Comparison of ENCODE assay signal across 8 cellular contexts in genomic region chr15:85649372-85649771, GRCh38.
A peak's percentile ranks its signal among the peaks of the same experiment; 100 is the strongest.
DNase-seq lines count a peak whose midpoint lies in the region; ATAC-seq and TF ChIP-seq lines count a peak whose summit lies in the region.

No MANE protein-coding gene starts in this region.

- H3K36me3 Mint-ChIP-seq in activated CD4-positive, alpha-beta memory T cell treated with anti-CD3 and anti-CD28 coated beads for 36 hours, result peaks cover 26% of the 10 kb centered on the region
- peaks cover 21% of the 10 kb centered on the region for H3K36me3 Mint-ChIP-seq in GM23338 (ENCODE audit: low read depth)

- no peak for TF ChIP-seq CTCF in foreskin fibroblast (IDR thresholded peaks at IDR 0.05; ENCODE audit: low read depth, low read length)
- no peak for TF ChIP-seq CTCF in GM23338 (conservative IDR thresholded peaks at IDR 0.05; ENCODE audit: low read depth in 2 of 2)

- H3K27ac Mint-ChIP-seq in activated CD4-positive, alpha-beta memory T cell treated with anti-CD3 and anti-CD28 coated beads for 36 hours, result peak overlapping the region; percentile 94
- no peak overlapping the region; the same call in 1 of the 2 replicates for H3K27ac Mint-ChIP-seq in GM23338

- H3K9me2 ChIP-seq in GM23338 (ENCODE audit: insufficient read depth), result no peaks in the 10 kb centered on the region

- no peaks in the 10 kb centered on the region for H3F3A ChIP-seq in GM23338 (replicated peaks; ENCODE audit: low read depth)

- CTCF ChIA-PET in activated CD4-positive, alpha-beta memory T cell treated with anti-CD3 and anti-CD28 coated beads for 36 hours (lab: Charles Lee), result interaction anchor here (0.5 to 0.7 kb wide), 3 partner anchors 61 to 318 kb away, joined by 3 read pairs; no protein-coding TSS in a partner anchor

- no peak overlapping the region for H3K4me3 ChIP-seq in foreskin fibroblast (ENCODE audit: low read depth in 1 of 2, low read length in 2 of 2)
- H3K4me3 ChIP-seq in skeletal muscle tissue (ENCODE audit: low read length in 3 of 3), result no peak overlapping the region
- H3K4me3 ChIP-seq in GM23338, result no peak overlapping the region

- H3K4me2 ChIP-seq in GM23338, result no peak overlapping the region

- H3K27ac ChIP-seq in skeletal muscle tissue (ENCODE audit: low read depth, low read length) (peak overlapping the region; percentile 54), GM23338 (ENCODE audit: low read depth) (no peak overlapping the region)

- H3K27me3 ChIP-seq in skeletal muscle tissue (ENCODE audit: control insufficient read depth in 3 of 3, insufficient read depth in 3 of 3, low read length in 3 of 3) (no peaks in the 10 kb centered on the region), GM23338 (ENCODE audit: insufficient read depth) (no peaks in the 10 kb centered on the region)

- H3K4me3 Mint-ChIP-seq in activated CD4-positive, alpha-beta memory T cell treated with anti-CD3 and anti-CD28 coated beads for 36 hours, result peak overlapping the region; percentile 7
- H3K4me3 Mint-ChIP-seq in GM23338, result no peak overlapping the region

- no peaks in the 10 kb centered on the region for H4K20me1 ChIP-seq in GM23338 (replicated peaks; ENCODE audit: insufficient read depth)

- DNase-seq in AG08395 (ENCODE audit: low spot score) (peak; percentile 70), foreskin fibroblast (peak; percentile 90 to 92), GM23338 (ENCODE audit: low spot score) (no peak), epidermal melanocyte (ENCODE audit: insufficient read length, low spot score) (no peak)
- peak; percentile 51 for DNase-seq in activated CD4-positive, alpha-beta memory T cell treated with anti-CD3 and anti-CD28 coated beads for 36 hours
- no peak for DNase-seq in effector CD8-positive, alpha-beta T cell (lab: John Stamatoyannopoulos, UW)

- H3K79me2 ChIP-seq in GM23338 (replicated peaks; ENCODE audit: insufficient read depth), result no peaks in the 10 kb centered on the region; the same call in 1 of the 2 replicates

- POLR2A ChIA-PET in activated CD4-positive, alpha-beta memory T cell treated with anti-CD3 and anti-CD28 coated beads for 36 hours (lab: Charles Lee), result interaction anchor here (1.8 to 2.3 kb wide), 2 partner anchors 18 to 23 kb away, joined by 4 to 9 read pairs; no protein-coding TSS in a partner anchor

- intact Hi-C loops in activated CD4-positive, alpha-beta memory T cell treated with anti-CD3 and anti-CD28 coated beads for 36 hours (cut with micrococcal nuclease), result loop anchor here (5.0 kb wide), 1 partner anchor 107 kb away; no protein-coding TSS in a partner anchor

- H3K36me3 ChIP-seq in skeletal muscle tissue (ENCODE audit: control insufficient read depth in 3 of 3, insufficient read depth in 3 of 3, low read length in 3 of 3) (peaks cover 4 to 14% (median 10%) of the 10 kb centered on the region in 3 donors), GM23338 (ENCODE audit: insufficient read depth) (no peaks in the 10 kb centered on the region)

- H3K4me1 Mint-ChIP-seq in activated CD4-positive, alpha-beta memory T cell treated with anti-CD3 and anti-CD28 coated beads for 36 hours (ENCODE audit: low read depth), result peaks cover 57% of the 10 kb centered on the region
- H3K4me1 Mint-ChIP-seq in GM23338, result peaks cover 3% of the 10 kb centered on the region; the same call in 1 of the 3 replicates

- ATAC-seq in HG03378 (IDR thresholded peaks at IDR 0.05; ENCODE audit: unreplicated experiment) (peak; percentile 69), GM23338 (no peak)

- no peak overlapping the region for H2AFZ ChIP-seq in GM23338

- H3K27me3 Mint-ChIP-seq in activated CD4-positive, alpha-beta memory T cell treated with anti-CD3 and anti-CD28 coated beads for 36 hours, result no peaks in the 10 kb centered on the region
- no peaks in the 10 kb centered on the region for H3K27me3 Mint-ChIP-seq in GM23338 (ENCODE audit: insufficient read depth, low read depth, poor library complexity)

- H3K9me3 ChIP-seq in skeletal muscle tissue (ENCODE audit: control insufficient read depth in 3 of 3, low read length in 3 of 3), result no peaks in the 10 kb centered on the region

- no peaks in the 10 kb centered on the region for H3K9me3 Mint-ChIP-seq in activated CD4-positive, alpha-beta memory T cell treated with anti-CD3 and anti-CD28 coated beads for 36 hours
- H3K9me3 Mint-ChIP-seq in GM23338, result no peaks in the 10 kb centered on the region

- H3K4me1 ChIP-seq in skeletal muscle tissue (ENCODE audit: control insufficient read depth in 3 of 3, insufficient read depth in 3 of 3, low read length in 3 of 3) (peaks cover 10 to 17% (median 15%) of the 10 kb centered on the region in 3 donors), GM23338 (ENCODE audit: insufficient read depth) (peaks cover 4% of the 10 kb centered on the region; the same call in 1 of the 2 replicates)

- H3K9ac ChIP-seq in skeletal muscle tissue (ENCODE audit: low read depth in 1 of 3, low read length in 3 of 3), result peak overlapping the region in 1 of 3 donors; percentile 7

TF ChIP-seq in GM23338, 12 proteins besides CTCF, POLR2A, EP300 and RAD21 (continues in another document):
- TF ChIP-seq CREB1 (CRISPR knock-in tag; IDR thresholded peaks at IDR 0.05; ENCODE audit: low read depth) (no peak), ZNF462 (CRISPR knock-in tag; IDR thresholded peaks at IDR 0.05) (no peak), JUNB (IDR thresholded peaks at IDR 0.05; ENCODE audit: unreplicated experiment) (no peak), POLR2AphosphoS5 (IDR thresholded peaks at IDR 0.05; ENCODE audit: low read depth) (no peak), STAT1 (IDR thresholded peaks at IDR 0.05; ENCODE audit: unreplicated experiment) (no peak), EZH2phosphoT487 (IDR thresholded peaks at IDR 0.05; ENCODE audit: unreplicated experiment) (no peak)

Comparison
In these comparisons a context has a peak if more than half of its experiments do, and no peak if none do; other contexts are left out.
1. DNase-seq: peak in AG08395 (single experiment), activated CD4-positive, alpha-beta memory T cell treated with anti-CD3 and anti-CD28 coated beads for 36 hours (single experiment) and foreskin fibroblast (2 of 2); none in GM23338 (single experiment), effector CD8-positive, alpha-beta T cell (single experiment) and epidermal melanocyte (single experiment).